In the genomic region with DNA sequence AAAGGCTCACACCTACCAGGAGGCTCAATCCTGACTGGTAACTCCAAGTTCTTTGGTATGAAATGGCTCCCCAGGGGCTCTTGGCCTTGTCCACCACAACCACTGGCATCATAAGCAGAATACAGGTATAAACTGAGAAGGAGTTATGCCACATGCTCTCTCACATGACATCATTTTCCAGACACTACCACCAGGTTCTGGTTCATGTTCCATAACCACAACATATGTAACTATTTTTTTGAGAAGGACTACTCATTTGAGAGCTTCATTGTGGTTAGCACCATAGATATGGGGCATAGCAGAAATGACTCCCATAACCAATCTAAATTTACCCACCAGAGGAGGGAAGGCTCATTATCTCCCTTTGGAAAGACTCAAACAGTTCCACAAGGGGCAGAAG, we compare ENCODE assay signal across 19 cellular contexts. TPM values are rescaled to one million over a fixed set of nuclear protein-coding genes. Genes with fewer than 3 reads are reported as not detected.
DNase-seq lines count a peak whose midpoint lies in the region; ATAC-seq and TF ChIP-seq lines count a peak whose summit lies in the region.
"Had no signal": no experiment of that assay in that cellular context is flagged by ENCODE, and none has a peak within 500 bp of the region (broad histone marks: within the 10 kb centered on the region; RNA-seq: fewer than 3 reads in every experiment).

No MANE protein-coding gene starts in this region.

- peaks cover 4 to 5% of the 10 kb centered on the region in 2 donors for H3K36me3 Mint-ChIP-seq in activated naive CD4-positive, alpha-beta T cell treated with anti-CD3 and anti-CD28 coated beads, Interleukin-2, amount 50 U/mL, for 72 hours
- H3K36me3 Mint-ChIP-seq in activated naive CD4-positive, alpha-beta T cell treated with anti-CD3 and anti-CD28 coated beads, Interleukin-2, amount 10 ng/mL, durations not matched to agents 7 days and 5 days: no peaks in the 10 kb centered on the region
- H3K36me3 Mint-ChIP-seq: CD4-positive, alpha-beta memory T cell had no signal

- peak; percentile 91 to 92 for ATAC-seq in activated naive CD4-positive, alpha-beta T cell treated with anti-CD3 and anti-CD28 coated beads, Interleukin-2, amount 50 U/mL, for 72 hours
- peak; percentile 92 for ATAC-seq in stimulated activated naive CD8-positive, alpha-beta T cell treated with anti-CD3 and anti-CD28 coated beads, Interleukin-15, amount 100 ng/mL, for 72 hours
- ATAC-seq: PC-3 had no signal

- no peak overlapping the region for H3K4me3 ChIP-seq in fibroblast of mammary gland (ENCODE audit: control insufficient read depth, low read depth, low read length)

- H3K9me3 Mint-ChIP-seq in activated naive CD4-positive, alpha-beta T cell treated with anti-CD3 and anti-CD28 coated beads, Interleukin-2, amount 50 U/mL, for 72 hours: peaks cover 0 to 6% of the 10 kb centered on the region in 2 donors
- no peaks in the 10 kb centered on the region for H3K9me3 Mint-ChIP-seq in activated naive CD4-positive, alpha-beta T cell treated with anti-CD3 and anti-CD28 coated beads, Interleukin-2, amount 10 ng/mL, durations not matched to agents 7 days and 5 days
- H3K9me3 Mint-ChIP-seq in stimulated activated naive CD8-positive, alpha-beta T cell treated with anti-CD3 and anti-CD28 coated beads, Interleukin-15, amount 100 ng/mL, for 72 hours: peaks cover 4 to 6% of the 10 kb centered on the region in 2 donors
- H3K9me3 Mint-ChIP-seq: HFFc6 had no signal

- H3K4me3 Mint-ChIP-seq in activated naive CD4-positive, alpha-beta T cell treated with anti-CD3 and anti-CD28 coated beads, Interleukin-2, amount 10 ng/mL, durations not matched to agents 7 days and 5 days: no peak overlapping the region
- H3K4me3 Mint-ChIP-seq in stimulated activated naive CD8-positive, alpha-beta T cell treated with anti-CD3 and anti-CD28 coated beads, Interleukin-15, amount 100 ng/mL, for 72 hours: peak overlapping the region in 1 of 2 donors; percentile 29
- H3K4me3 Mint-ChIP-seq: CD4-positive, alpha-beta memory T cell; HFFc6 had no signal

- H3K27ac Mint-ChIP-seq in activated naive CD4-positive, alpha-beta T cell treated with anti-CD3 and anti-CD28 coated beads, Interleukin-2, amount 50 U/mL, for 72 hours: peak overlapping the region in 1 of 2 donors; percentile 61
- no peak overlapping the region for H3K27ac Mint-ChIP-seq in activated naive CD4-positive, alpha-beta T cell treated with anti-CD3 and anti-CD28 coated beads, Interleukin-2, amount 10 ng/mL, durations not matched to agents 7 days and 5 days
- peak overlapping the region in 1 of 2 donors; percentile 8 for H3K27ac Mint-ChIP-seq in stimulated activated naive CD8-positive, alpha-beta T cell treated with anti-CD3 and anti-CD28 coated beads, Interleukin-15, amount 100 ng/mL, for 72 hours
- H3K27ac Mint-ChIP-seq: CD4-positive, alpha-beta memory T cell; HFFc6 had no signal

- H3K27me3 Mint-ChIP-seq in activated naive CD4-positive, alpha-beta T cell treated with anti-CD3 and anti-CD28 coated beads, Interleukin-2, amount 10 ng/mL, durations not matched to agents 7 days and 5 days: no peaks in the 10 kb centered on the region
- H3K27me3 Mint-ChIP-seq in stimulated activated naive CD8-positive, alpha-beta T cell treated with anti-CD3 and anti-CD28 coated beads, Interleukin-15, amount 100 ng/mL, for 72 hours: peaks cover 6% of the 10 kb centered on the region

- CTCF ChIA-PET in activated naive CD4-positive, alpha-beta T cell treated with anti-CD3 and anti-CD28 coated beads, Interleukin-2, amount 10 ng/mL, durations not matched to agents 7 days and 5 days (lab: Charles Lee): no interaction called here

- no peak for TF ChIP-seq CTCF in fibroblast of mammary gland (conservative IDR thresholded peaks at IDR 0.05; ENCODE audit: control insufficient read depth, insufficient read depth, low read depth, low read length)

- H3K4me1 Mint-ChIP-seq in activated naive CD4-positive, alpha-beta T cell treated with anti-CD3 and anti-CD28 coated beads, Interleukin-2, amount 10 ng/mL, durations not matched to agents 7 days and 5 days: no peaks in the 10 kb centered on the region
- H3K4me1 Mint-ChIP-seq in stimulated activated naive CD8-positive, alpha-beta T cell treated with anti-CD3 and anti-CD28 coated beads, Interleukin-15, amount 100 ng/mL, for 72 hours: peaks cover 23% of the 10 kb centered on the region
- H3K4me1 Mint-ChIP-seq: CD4-positive, alpha-beta memory T cell had no signal

- DNase-seq in activated CD4-positive, alpha-beta T cell treated with anti-CD3 and anti-CD28 coated beads for 48 hours: peak; percentile 12
- no peak for DNase-seq in activated CD4-positive, alpha-beta T cell treated with anti-CD3 and anti-CD28 coated beads, Interleukin-2, amount 50 U/mL, for 4 hours
- DNase-seq in activated naive CD4-positive, alpha-beta T cell treated with anti-CD3 and anti-CD28 coated beads, Interleukin-2, amount 50 U/mL, for 72 hours (ENCODE audit: low spot score in 2 of 2): peak in 1 of 2 donors; percentile 19
- DNase-seq in activated naive CD4-positive, alpha-beta T cell treated with anti-CD3 and anti-CD28 coated beads, Interleukin-2, amount 10 ng/mL, durations not matched to agents 7 days and 5 days: no peak
- DNase-seq in fibroblast of mammary gland (ENCODE audit: low read depth) (peak; percentile 9), EL (no peak), NCI-H1417 (lab: John Stamatoyannopoulos, UW) (no peak)
- peak in 1 of 2 donors; percentile 65 for DNase-seq in stimulated activated naive CD8-positive, alpha-beta T cell treated with anti-CD3 and anti-CD28 coated beads, Interleukin-15, amount 100 ng/mL, for 72 hours
- DNase-seq: 8988T; Calu3; CD4-positive, alpha-beta memory T cell; DMS53; HFFc6; NCI-H1048; NCI-H146; NCI-H2081; NCI-H510A; NCI-H774; PC-3 had no signal

RNA-seq across cellular contexts. Expression of gene PRDM5, which starts 19.6 kb away (rescaled TPM):
- 1 to 10 TPM in 1 of 2 donors, under 1 TPM in 1; 0.25 to 1.5 TPM for total RNA-seq in activated naive CD4-positive, alpha-beta T cell treated with anti-CD3 and anti-CD28 coated beads, Interleukin-2, amount 50 U/mL, for 72 hours

Comparison
In these comparisons a context has a peak if more than half of its experiments do, and no peak if none do; other contexts are left out.
1. DNase-seq: peak in activated CD4-positive, alpha-beta T cell treated with anti-CD3 and anti-CD28 coated beads for 48 hours (single experiment) and fibroblast of mammary gland (single experiment); none in activated CD4-positive, alpha-beta T cell treated with anti-CD3 and anti-CD28 coated beads, Interleukin-2, amount 50 U/mL, for 4 hours (0 of 2), activated naive CD4-positive, alpha-beta T cell treated with anti-CD3 and anti-CD28 coated beads, Interleukin-2, amount 10 ng/mL, durations not matched to agents 7 days and 5 days (single experiment), EL (single experiment) and NCI-H1417 (0 of 3).